ENCODE assay signal across 16 cellular contexts in the genomic region with DNA sequence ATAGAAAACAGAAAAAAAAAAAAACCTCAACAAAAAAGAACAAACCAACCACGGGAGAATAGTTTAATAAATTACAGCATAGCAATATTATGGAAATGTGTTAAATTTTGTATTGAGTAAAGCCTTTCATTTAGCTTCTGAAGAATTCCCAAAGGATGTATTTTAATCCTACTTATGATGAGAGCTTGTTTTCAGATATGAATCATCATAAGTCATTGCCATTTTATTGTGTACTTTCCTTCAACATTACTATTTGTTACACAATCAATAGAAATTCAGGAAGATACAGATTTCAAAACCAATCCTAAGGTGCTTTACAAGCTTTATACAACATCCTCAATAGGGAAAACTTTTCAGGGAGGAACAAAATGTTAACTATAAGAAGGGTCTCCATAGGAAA.
DNase-seq lines count a peak whose midpoint lies in the region; FAIRE-seq and TF ChIP-seq lines count a peak whose summit lies in the region.
"Had no signal": no experiment of that assay in that cellular context is flagged by ENCODE, and none has a peak within 500 bp of the region (broad histone marks: within the 10 kb centered on the region; RNA-seq: fewer than 3 reads in every experiment).

No MANE protein-coding gene starts in this region.

- no peak overlapping the region for H2BK120ac ChIP-seq in mesenchymal stem cell (ENCODE audit: low read depth, low read length)

- no peak overlapping the region for H3K18ac ChIP-seq in mesenchymal stem cell (ENCODE audit: low read depth in 1 of 2, low read length in 2 of 2)

- H3K9me3 ChIP-seq in mesenchymal stem cell (ENCODE audit: control insufficient read depth, low read length): no peaks in the 10 kb centered on the region
- H3K9me3 ChIP-seq: pancreas, tibial nerve had no signal

- H3K27ac ChIP-seq in mesenchymal stem cell (ENCODE audit: low read length, poor library complexity, severe bottlenecking): no peak overlapping the region
- H3K27ac ChIP-seq: pancreas had no signal

- H3K9ac ChIP-seq in mesenchymal stem cell (ENCODE audit: low read length): no peak overlapping the region

- no peaks in the 10 kb centered on the region for H3K4me1 ChIP-seq in mesenchymal stem cell (ENCODE audit: control insufficient read depth, insufficient read depth, low read depth, low read length)

- no peak overlapping the region for H3K23ac ChIP-seq in mesenchymal stem cell (ENCODE audit: low read length in 2 of 2)

- FAIRE-seq in bronchial epithelial cell (lab: Jason Lieb, UNC): no peak
- FAIRE-seq: pancreas, small intestine had no signal

- H4K91ac ChIP-seq in mesenchymal stem cell (ENCODE audit: low read length): no peak overlapping the region

- no peak overlapping the region for H2BK5ac ChIP-seq in mesenchymal stem cell (ENCODE audit: low read depth, low read length, poor library complexity, severe bottlenecking)

- no peak overlapping the region for H3K4ac ChIP-seq in mesenchymal stem cell (ENCODE audit: low read depth in 1 of 2, low read length in 2 of 2)

- no peak overlapping the region for H3K4me3 ChIP-seq in bronchial epithelial cell (ENCODE audit: low read depth, low read length)
- H3K4me3 ChIP-seq in mesenchymal stem cell (ENCODE audit: insufficient read depth in 1 of 2, low read depth in 1 of 2, low read length in 2 of 2): no peak overlapping the region
- H3K4me3 ChIP-seq: pancreas, tibial nerve had no signal

- no CpG with 5 or more reads among the region's 1 CpG for whole genome bisulfite sequencing in mesenchymal stem cell

- DNase-seq in DMS53 (lab: John Stamatoyannopoulos, UW): peak; percentile 53
- DNase-seq in LHCN-M2 (ENCODE audit: low read depth): peak; percentile 76
- DNase-seq in bronchial epithelial cell (ENCODE audit: low read depth): peak; percentile 95
- DNase-seq in mesenchymal stem cell: peak; percentile 20
- no peak for DNase-seq in activated T-cell treated with anti-CD3 and anti-CD28 coated beads, Interleukin-2, amount 50 U/mL, for 48 hours
- DNase-seq in DMS153 (lab: John Stamatoyannopoulos, UW): no peak
- no peak for DNase-seq in DMS79 treated with DMSO at 0.1 percent for 48 hours (lab: John Stamatoyannopoulos, UW)
- DNase-seq in stimulated activated naive CD4-positive, alpha-beta T cell (lab: John Stamatoyannopoulos, UW): no peak
- DNase-seq: activated CD4-positive, alpha-beta T cell treated with anti-CD3 and anti-CD28 coated beads for 4 hours; activated naive CD4-positive, alpha-beta T cell treated with anti-CD3 and anti-CD28 coated beads for 36 hours; NCI-H1417 treated with DMSO at 0.1 percent for 48 hours; NK-92 treated with Interleukin-12 subunit alpha and Interleukin-12 subunit beta, amount 100 ng/mL, for 24 hours; pancreas; SHP77; small intestine had no signal

- no peak overlapping the region for H4K8ac ChIP-seq in mesenchymal stem cell (ENCODE audit: low read length)

- no peak overlapping the region for H2AK5ac ChIP-seq in mesenchymal stem cell (ENCODE audit: low read length, severe bottlenecking)

- H2BK15ac ChIP-seq in mesenchymal stem cell (ENCODE audit: low read depth, poor library complexity, severe bottlenecking): no peak overlapping the region

- H3K14ac ChIP-seq in mesenchymal stem cell (ENCODE audit: low read length in 2 of 2): no peak overlapping the region

- no peak for TF ChIP-seq CTCF in bronchial epithelial cell (IDR thresholded peaks at IDR 0.05; ENCODE audit: insufficient read depth, low read length, severe bottlenecking)

- no peak overlapping the region for H3K4me2 ChIP-seq in mesenchymal stem cell (ENCODE audit: low read length, poor library complexity, severe bottlenecking)

- no peaks in the 10 kb centered on the region for H3K27me3 ChIP-seq in bronchial epithelial cell (ENCODE audit: control insufficient read depth, insufficient read depth, low read length)
- H3K27me3 ChIP-seq in mesenchymal stem cell (ENCODE audit: control insufficient read depth in 1 of 2, insufficient read depth in 1 of 2, low read length in 2 of 2): no peaks in the 10 kb centered on the region
- H3K27me3 ChIP-seq: pancreas, tibial nerve had no signal

- no peak overlapping the region for H2BK12ac ChIP-seq in mesenchymal stem cell (ENCODE audit: low read length in 2 of 2)

- no peaks in the 10 kb centered on the region for H3K79me1 ChIP-seq in mesenchymal stem cell (replicated peaks; ENCODE audit: low read length, poor library complexity, severe bottlenecking)

- H2AFZ ChIP-seq in mesenchymal stem cell (ENCODE audit: low read depth, low read length): no peak overlapping the region

- H3K36me3 ChIP-seq in bronchial epithelial cell (ENCODE audit: control insufficient read depth, insufficient read depth, low read length) (no peaks in the 10 kb centered on the region), mesenchymal stem cell (ENCODE audit: control insufficient read depth in 1 of 2, insufficient read depth in 2 of 2, low read depth in 1 of 2, low read length in 2 of 2) (no peaks in the 10 kb centered on the region)
- H3K36me3 ChIP-seq: pancreas, tibial nerve had no signal

Comparison
In these comparisons a context has a peak if more than half of its experiments do, and no peak if none do; other contexts are left out.
1. DNase-seq: peak in DMS53 (single experiment), LHCN-M2 (single experiment), bronchial epithelial cell (single experiment) and mesenchymal stem cell (single experiment); none in activated T-cell treated with anti-CD3 and anti-CD28 coated beads, Interleukin-2, amount 50 U/mL, for 48 hours (0 of 2), DMS153 (single experiment), DMS79 treated with DMSO at 0.1 percent for 48 hours (single experiment) and stimulated activated naive CD4-positive, alpha-beta T cell (0 of 6).